ENCODE assay signal across 1 cellular context in the genomic region with DNA sequence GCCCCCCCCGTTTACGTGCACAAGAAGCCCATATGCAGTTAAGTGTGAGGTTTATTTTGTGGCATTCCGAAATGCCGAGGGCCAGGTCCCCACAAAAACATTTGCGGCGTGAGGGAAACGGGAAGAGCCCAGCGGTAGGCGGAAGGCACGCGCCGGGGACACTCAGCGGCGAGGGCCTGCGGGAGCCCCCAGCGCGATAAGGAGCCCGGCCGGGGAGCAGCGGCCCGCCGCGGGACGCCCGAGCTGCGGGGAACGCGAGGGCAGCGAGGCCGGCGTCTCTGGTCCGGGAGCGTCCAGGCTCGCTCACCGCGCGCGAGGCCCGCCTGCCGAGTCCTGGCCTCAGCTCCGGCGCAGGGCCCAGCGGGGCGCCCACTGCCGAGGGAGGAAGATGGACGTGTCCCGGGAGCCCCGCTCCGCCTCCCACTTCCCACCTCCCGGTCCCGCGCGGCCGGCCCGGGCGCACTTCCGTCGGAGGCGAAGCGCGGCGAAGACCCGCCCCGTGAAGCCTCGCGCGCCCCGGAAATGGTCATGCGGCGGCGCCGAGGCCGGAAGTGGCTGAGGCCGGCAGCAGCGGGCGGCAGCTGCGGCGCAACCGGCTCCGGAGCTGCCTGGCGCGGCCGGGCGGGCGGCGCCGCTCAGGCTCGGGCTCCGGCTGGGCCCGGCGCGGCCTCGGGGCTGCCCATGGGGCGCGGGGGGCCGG.
A peak's percentile ranks its signal among the peaks of the same experiment; 100 is the strongest.
TF ChIP-seq lines count a peak whose summit lies in the region.

A gene with protein sequence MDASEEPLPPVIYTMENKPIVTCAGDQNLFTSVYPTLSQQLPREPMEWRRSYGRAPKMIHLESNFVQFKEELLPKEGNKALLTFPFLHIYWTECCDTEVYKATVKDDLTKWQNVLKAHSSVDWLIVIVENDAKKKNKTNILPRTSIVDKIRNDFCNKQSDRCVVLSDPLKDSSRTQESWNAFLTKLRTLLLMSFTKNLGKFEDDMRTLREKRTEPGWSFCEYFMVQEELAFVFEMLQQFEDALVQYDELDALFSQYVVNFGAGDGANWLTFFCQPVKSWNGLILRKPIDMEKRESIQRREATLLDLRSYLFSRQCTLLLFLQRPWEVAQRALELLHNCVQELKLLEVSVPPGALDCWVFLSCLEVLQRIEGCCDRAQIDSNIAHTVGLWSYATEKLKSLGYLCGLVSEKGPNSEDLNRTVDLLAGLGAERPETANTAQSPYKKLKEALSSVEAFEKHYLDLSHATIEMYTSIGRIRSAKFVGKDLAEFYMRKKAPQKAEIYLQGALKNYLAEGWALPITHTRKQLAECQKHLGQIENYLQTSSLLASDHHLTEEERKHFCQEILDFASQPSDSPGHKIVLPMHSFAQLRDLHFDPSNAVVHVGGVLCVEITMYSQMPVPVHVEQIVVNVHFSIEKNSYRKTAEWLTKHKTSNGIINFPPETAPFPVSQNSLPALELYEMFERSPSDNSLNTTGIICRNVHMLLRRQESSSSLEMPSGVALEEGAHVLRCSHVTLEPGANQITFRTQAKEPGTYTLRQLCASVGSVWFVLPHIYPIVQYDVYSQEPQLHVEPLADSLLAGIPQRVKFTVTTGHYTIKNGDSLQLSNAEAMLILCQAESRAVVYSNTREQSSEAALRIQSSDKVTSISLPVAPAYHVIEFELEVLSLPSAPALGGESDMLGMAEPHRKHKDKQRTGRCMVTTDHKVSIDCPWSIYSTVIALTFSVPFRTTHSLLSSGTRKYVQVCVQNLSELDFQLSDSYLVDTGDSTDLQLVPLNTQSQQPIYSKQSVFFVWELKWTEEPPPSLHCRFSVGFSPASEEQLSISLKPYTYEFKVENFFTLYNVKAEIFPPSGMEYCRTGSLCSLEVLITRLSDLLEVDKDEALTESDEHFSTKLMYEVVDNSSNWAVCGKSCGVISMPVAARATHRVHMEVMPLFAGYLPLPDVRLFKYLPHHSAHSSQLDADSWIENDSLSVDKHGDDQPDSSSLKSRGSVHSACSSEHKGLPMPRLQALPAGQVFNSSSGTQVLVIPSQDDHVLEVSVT (plus strand): TSS at position 536 of the 700 bp plus-strand sequence. CDS start 185 bp downstream, outside the sequence.

TF ChIP-seq in HepG2, 621 proteins besides CTCF, POLR2A, EP300 and RAD21 (continued from another document and continues in another):
- TF ChIP-seq, protein P1, sequence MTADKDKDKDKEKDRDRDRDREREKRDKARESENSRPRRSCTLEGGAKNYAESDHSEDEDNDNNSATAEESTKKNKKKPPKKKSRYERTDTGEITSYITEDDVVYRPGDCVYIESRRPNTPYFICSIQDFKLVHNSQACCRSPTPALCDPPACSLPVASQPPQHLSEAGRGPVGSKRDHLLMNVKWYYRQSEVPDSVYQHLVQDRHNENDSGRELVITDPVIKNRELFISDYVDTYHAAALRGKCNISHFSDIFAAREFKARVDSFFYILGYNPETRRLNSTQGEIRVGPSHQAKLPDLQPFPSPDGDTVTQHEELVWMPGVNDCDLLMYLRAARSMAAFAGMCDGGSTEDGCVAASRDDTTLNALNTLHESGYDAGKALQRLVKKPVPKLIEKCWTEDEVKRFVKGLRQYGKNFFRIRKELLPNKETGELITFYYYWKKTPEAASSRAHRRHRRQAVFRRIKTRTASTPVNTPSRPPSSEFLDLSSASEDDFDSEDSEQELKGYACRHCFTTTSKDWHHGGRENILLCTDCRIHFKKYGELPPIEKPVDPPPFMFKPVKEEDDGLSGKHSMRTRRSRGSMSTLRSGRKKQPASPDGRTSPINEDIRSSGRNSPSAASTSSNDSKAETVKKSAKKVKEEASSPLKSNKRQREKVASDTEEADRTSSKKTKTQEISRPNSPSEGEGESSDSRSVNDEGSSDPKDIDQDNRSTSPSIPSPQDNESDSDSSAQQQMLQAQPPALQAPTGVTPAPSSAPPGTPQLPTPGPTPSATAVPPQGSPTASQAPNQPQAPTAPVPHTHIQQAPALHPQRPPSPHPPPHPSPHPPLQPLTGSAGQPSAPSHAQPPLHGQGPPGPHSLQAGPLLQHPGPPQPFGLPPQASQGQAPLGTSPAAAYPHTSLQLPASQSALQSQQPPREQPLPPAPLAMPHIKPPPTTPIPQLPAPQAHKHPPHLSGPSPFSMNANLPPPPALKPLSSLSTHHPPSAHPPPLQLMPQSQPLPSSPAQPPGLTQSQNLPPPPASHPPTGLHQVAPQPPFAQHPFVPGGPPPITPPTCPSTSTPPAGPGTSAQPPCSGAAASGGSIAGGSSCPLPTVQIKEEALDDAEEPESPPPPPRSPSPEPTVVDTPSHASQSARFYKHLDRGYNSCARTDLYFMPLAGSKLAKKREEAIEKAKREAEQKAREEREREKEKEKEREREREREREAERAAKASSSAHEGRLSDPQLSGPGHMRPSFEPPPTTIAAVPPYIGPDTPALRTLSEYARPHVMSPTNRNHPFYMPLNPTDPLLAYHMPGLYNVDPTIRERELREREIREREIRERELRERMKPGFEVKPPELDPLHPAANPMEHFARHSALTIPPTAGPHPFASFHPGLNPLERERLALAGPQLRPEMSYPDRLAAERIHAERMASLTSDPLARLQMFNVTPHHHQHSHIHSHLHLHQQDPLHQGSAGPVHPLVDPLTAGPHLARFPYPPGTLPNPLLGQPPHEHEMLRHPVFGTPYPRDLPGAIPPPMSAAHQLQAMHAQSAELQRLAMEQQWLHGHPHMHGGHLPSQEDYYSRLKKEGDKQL (CRISPR knock-in tag; IDR thresholded peaks at IDR 0.05; ENCODE audit: low read depth): no peak
- TF ChIP-seq HMGA1 (CRISPR knock-in tag; conservative IDR thresholded peaks at IDR 0.05): no peak
- TF ChIP-seq SP5 (CRISPR knock-in tag; IDR thresholded peaks at IDR 0.05; ENCODE audit: borderline replicate concordance, low read depth): peak; percentile 41; the same call in 1 of the 2 replicates
- TF ChIP-seq, protein P2, sequence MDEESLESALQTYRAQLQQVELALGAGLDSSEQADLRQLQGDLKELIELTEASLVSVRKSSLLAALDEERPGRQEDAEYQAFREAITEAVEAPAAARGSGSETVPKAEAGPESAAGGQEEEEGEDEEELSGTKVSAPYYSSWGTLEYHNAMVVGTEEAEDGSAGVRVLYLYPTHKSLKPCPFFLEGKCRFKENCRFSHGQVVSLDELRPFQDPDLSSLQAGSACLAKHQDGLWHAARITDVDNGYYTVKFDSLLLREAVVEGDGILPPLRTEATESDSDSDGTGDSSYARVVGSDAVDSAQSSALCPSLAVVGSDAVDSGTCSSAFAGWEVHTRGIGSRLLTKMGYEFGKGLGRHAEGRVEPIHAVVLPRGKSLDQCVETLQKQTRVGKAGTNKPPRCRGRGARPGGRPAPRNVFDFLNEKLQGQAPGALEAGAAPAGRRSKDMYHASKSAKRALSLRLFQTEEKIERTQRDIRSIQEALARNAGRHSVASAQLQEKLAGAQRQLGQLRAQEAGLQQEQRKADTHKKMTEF (CRISPR knock-in tag; IDR thresholded peaks at IDR 0.05): no peak
- TF ChIP-seq ZNF432 (CRISPR knock-in tag; IDR thresholded peaks at IDR 0.05; ENCODE audit: borderline replicate concordance): no peak
- TF ChIP-seq, protein P3, sequence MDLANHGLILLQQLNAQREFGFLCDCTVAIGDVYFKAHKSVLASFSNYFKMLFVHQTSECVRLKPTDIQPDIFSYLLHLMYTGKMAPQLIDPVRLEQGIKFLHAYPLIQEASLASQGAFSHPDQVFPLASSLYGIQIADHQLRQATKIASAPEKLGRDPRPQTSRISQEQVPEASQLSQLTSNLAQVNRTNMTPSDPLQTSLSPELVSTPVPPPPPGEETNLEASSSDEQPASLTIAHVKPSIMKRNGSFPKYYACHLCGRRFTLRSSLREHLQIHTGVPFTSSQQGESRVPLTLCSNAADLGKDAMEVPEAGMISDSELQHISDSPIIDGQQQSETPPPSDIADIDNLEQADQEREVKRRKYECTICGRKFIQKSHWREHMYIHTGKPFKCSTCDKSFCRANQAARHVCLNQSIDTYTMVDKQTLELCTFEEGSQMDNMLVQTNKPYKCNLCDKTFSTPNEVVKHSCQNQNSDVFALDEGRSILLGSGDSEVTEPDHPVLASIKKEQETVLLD (CRISPR knock-in tag; IDR thresholded peaks at IDR 0.05; ENCODE audit: low read depth): peak; percentile 96
- TF ChIP-seq GATAD1 (CRISPR knock-in tag; IDR thresholded peaks at IDR 0.05): peak; percentile 91
- no peak for TF ChIP-seq PAX8 (CRISPR knock-in tag; IDR thresholded peaks at IDR 0.05; ENCODE audit: borderline replicate concordance)
- TF ChIP-seq, protein P4, sequence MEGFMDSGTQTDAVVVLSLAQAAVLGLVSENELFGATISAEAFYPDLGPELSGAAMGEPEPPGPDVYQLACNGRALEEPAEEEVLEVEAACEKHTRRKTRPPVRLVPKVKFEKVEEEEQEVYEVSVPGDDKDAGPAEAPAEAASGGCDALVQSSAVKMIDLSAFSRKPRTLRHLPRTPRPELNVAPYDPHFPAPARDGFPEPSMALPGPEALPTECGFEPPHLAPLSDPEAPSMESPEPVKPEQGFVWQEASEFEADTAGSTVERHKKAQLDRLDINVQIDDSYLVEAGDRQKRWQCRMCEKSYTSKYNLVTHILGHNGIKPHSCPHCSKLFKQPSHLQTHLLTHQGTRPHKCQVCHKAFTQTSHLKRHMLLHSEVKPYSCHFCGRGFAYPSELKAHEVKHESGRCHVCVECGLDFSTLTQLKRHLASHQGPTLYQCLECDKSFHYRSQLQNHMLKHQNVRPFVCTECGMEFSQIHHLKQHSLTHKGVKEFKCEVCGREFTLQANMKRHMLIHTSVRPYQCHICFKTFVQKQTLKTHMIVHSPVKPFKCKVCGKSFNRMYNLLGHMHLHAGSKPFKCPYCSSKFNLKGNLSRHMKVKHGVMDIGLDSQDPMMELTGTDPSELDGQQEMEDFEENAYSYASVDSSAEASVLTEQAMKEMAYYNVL (CRISPR knock-in tag; IDR thresholded peaks at IDR 0.05; ENCODE audit: borderline replicate concordance): no peak
- no peak for TF ChIP-seq FOXM1 (CRISPR knock-in tag; IDR thresholded peaks at IDR 0.05)
- TF ChIP-seq, protein P5, sequence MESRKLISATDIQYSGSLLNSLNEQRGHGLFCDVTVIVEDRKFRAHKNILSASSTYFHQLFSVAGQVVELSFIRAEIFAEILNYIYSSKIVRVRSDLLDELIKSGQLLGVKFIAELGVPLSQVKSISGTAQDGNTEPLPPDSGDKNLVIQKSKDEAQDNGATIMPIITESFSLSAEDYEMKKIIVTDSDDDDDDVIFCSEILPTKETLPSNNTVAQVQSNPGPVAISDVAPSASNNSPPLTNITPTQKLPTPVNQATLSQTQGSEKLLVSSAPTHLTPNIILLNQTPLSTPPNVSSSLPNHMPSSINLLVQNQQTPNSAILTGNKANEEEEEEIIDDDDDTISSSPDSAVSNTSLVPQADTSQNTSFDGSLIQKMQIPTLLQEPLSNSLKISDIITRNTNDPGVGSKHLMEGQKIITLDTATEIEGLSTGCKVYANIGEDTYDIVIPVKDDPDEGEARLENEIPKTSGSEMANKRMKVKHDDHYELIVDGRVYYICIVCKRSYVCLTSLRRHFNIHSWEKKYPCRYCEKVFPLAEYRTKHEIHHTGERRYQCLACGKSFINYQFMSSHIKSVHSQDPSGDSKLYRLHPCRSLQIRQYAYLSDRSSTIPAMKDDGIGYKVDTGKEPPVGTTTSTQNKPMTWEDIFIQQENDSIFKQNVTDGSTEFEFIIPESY (CRISPR knock-in tag; IDR thresholded peaks at IDR 0.05): no peak
- TF ChIP-seq, protein P6, sequence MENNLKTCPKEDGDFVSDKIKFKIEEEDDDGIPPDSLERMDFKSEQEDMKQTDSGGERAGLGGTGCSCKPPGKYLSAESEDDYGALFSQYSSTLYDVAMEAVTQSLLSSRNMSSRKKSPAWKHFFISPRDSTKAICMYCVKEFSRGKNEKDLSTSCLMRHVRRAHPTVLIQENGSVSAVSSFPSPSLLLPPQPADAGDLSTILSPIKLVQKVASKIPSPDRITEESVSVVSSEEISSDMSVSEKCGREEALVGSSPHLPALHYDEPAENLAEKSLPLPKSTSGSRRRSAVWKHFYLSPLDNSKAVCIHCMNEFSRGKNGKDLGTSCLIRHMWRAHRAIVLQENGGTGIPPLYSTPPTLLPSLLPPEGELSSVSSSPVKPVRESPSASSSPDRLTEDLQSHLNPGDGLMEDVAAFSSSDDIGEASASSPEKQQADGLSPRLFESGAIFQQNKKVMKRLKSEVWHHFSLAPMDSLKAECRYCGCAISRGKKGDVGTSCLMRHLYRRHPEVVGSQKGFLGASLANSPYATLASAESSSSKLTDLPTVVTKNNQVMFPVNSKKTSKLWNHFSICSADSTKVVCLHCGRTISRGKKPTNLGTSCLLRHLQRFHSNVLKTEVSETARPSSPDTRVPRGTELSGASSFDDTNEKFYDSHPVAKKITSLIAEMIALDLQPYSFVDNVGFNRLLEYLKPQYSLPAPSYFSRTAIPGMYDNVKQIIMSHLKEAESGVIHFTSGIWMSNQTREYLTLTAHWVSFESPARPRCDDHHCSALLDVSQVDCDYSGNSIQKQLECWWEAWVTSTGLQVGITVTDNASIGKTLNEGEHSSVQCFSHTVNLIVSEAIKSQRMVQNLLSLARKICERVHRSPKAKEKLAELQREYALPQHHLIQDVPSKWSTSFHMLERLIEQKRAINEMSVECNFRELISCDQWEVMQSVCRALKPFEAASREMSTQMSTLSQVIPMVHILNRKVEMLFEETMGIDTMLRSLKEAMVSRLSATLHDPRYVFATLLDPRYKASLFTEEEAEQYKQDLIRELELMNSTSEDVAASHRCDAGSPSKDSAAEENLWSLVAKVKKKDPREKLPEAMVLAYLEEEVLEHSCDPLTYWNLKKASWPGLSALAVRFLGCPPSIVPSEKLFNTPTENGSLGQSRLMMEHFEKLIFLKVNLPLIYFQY (CRISPR knock-in tag; IDR thresholded peaks at IDR 0.05; ENCODE audit: borderline replicate concordance): no peak
- no peak for TF ChIP-seq CBFB (CRISPR knock-in tag; IDR thresholded peaks at IDR 0.05)
- peak; percentile 23; the same call in 1 of the 2 replicates for TF ChIP-seq REL (CRISPR knock-in tag; conservative IDR thresholded peaks at IDR 0.05)
- TF ChIP-seq JUNB (CRISPR knock-in tag; IDR thresholded peaks at IDR 0.05; ENCODE audit: borderline replicate concordance): no peak
- no peak for TF ChIP-seq ZNF383 (CRISPR knock-in tag; IDR thresholded peaks at IDR 0.05; ENCODE audit: borderline replicate concordance)
- TF ChIP-seq ZSCAN31 (CRISPR knock-in tag; IDR thresholded peaks at IDR 0.05; ENCODE audit: low read depth): no peak; the same call in 1 of the 2 replicates
- TF ChIP-seq, protein P7, sequence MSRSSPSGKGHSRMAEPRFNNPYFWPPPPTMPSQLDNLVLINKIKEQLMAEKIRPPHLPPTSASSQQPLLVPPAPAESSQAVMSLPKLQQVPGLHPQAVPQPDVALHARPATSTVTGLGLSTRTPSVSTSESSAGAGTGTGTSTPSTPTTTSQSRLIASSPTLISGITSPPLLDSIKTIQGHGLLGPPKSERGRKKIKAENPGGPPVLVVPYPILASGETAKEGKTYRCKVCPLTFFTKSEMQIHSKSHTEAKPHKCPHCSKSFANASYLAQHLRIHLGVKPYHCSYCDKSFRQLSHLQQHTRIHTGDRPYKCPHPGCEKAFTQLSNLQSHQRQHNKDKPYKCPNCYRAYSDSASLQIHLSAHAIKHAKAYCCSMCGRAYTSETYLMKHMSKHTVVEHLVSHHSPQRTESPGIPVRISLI (CRISPR knock-in tag; IDR thresholded peaks at IDR 0.05; ENCODE audit: borderline replicate concordance): no peak
- TF ChIP-seq, protein P8, sequence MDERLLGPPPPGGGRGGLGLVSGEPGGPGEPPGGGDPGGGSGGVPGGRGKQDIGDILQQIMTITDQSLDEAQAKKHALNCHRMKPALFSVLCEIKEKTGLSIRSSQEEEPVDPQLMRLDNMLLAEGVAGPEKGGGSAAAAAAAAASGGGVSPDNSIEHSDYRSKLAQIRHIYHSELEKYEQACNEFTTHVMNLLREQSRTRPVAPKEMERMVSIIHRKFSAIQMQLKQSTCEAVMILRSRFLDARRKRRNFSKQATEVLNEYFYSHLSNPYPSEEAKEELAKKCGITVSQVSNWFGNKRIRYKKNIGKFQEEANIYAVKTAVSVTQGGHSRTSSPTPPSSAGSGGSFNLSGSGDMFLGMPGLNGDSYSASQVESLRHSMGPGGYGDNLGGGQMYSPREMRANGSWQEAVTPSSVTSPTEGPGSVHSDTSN (CRISPR knock-in tag; IDR thresholded peaks at IDR 0.05): no peak
- no peak for TF ChIP-seq MED13 (CRISPR knock-in tag; IDR thresholded peaks at IDR 0.05)
- no peak for TF ChIP-seq ZFP90 (CRISPR knock-in tag; IDR thresholded peaks at IDR 0.05; ENCODE audit: borderline replicate concordance)
- no peak for TF ChIP-seq SETDB1 (CRISPR knock-in tag; IDR thresholded peaks at IDR 0.05; ENCODE audit: borderline replicate concordance)
- peak; percentile 37; the same call in 1 of the 2 replicates for TF ChIP-seq CREM (IDR thresholded peaks at IDR 0.05)
- 0 out of 2 replicates have a peak, but pooled peaks have one; percentile 38 for TF ChIP-seq CREM (CRISPR knock-in tag; IDR thresholded peaks at IDR 0.05)
- no peak for TF ChIP-seq MTA1 (CRISPR knock-in tag; IDR thresholded peaks at IDR 0.05; ENCODE audit: borderline replicate concordance)
